Comparison of ENCODE assay signal across 2 cellular contexts in genomic region chr10:69088471-69088769, GRCh38.
TF ChIP-seq lines count a peak whose summit lies in the region.

No MANE protein-coding gene starts in this region.

TF ChIP-seq in liver, 16 proteins besides CTCF, POLR2A, EP300 and RAD21:
- TF ChIP-seq ZBTB33 (IDR thresholded peaks at IDR 0.05) = no peak
- TF ChIP-seq EGR1 (IDR thresholded peaks at IDR 0.05; ENCODE audit: low read depth in 2 of 2) = no peak
- no peak for TF ChIP-seq YY1 (IDR thresholded peaks at IDR 0.05)
- TF ChIP-seq FOXA1 (IDR thresholded peaks at IDR 0.05) = no peak
- TF ChIP-seq REST (IDR thresholded peaks at IDR 0.05) = no peak
- TF ChIP-seq RXRA (IDR thresholded peaks at IDR 0.05) = no peak
- no peak for TF ChIP-seq GABPA (IDR thresholded peaks at IDR 0.05 in 1 of 2, conservative IDR thresholded peaks at IDR 0.05 in 1 of 2)
- TF ChIP-seq MAX (IDR thresholded peaks at IDR 0.05) = no peak
- no peak for TF ChIP-seq SP1 (IDR thresholded peaks at IDR 0.05)
- TF ChIP-seq TAF1 (conservative IDR thresholded peaks at IDR 0.05) = no peak
- TF ChIP-seq FOXA2 (IDR thresholded peaks at IDR 0.05) = no peak
- TF ChIP-seq JUND (IDR thresholded peaks at IDR 0.05) = no peak
- TF ChIP-seq ATF3 (IDR thresholded peaks at IDR 0.05) = no peak
- no peak for TF ChIP-seq HNF4G (IDR thresholded peaks at IDR 0.05)

TF ChIP-seq in HepG2, 621 proteins besides CTCF, POLR2A, EP300 and RAD21:
- TF ChIP-seq NFE2L1 (CRISPR knock-in tag; IDR thresholded peaks at IDR 0.05; ENCODE audit: borderline replicate concordance) (no peak), POGK (CRISPR knock-in tag; conservative IDR thresholded peaks at IDR 0.05) (no peak), ZNF784 (CRISPR knock-in tag; IDR thresholded peaks at IDR 0.05; ENCODE audit: borderline replicate concordance) (no peak), HNF1A (IDR thresholded peaks at IDR 0.05; ENCODE audit: low read depth) (no peak), HNF1A (CRISPR knock-in tag; IDR thresholded peaks at IDR 0.05; ENCODE audit: borderline replicate concordance) (no peak), MAF1 (CRISPR knock-in tag; IDR thresholded peaks at IDR 0.05; ENCODE audit: borderline replicate concordance) (no peak), NFRKB (IDR thresholded peaks at IDR 0.05) (no peak), ZNF546 (CRISPR knock-in tag; conservative IDR thresholded peaks at IDR 0.05) (no peak), ZNF503 (CRISPR knock-in tag; IDR thresholded peaks at IDR 0.05) (no peak), FOXK1 (CRISPR knock-in tag; IDR thresholded peaks at IDR 0.05; ENCODE audit: borderline replicate concordance, low read depth) (no peak), ZBTB49 (CRISPR knock-in tag; IDR thresholded peaks at IDR 0.05; ENCODE audit: borderline replicate concordance) (no peak), MYNN (CRISPR knock-in tag; IDR thresholded peaks at IDR 0.05; ENCODE audit: low read depth) (no peak), HNF1B (CRISPR knock-in tag; IDR thresholded peaks at IDR 0.05) (no peak), ARID4A (CRISPR knock-in tag; IDR thresholded peaks at IDR 0.05; ENCODE audit: borderline replicate concordance) (no peak), GABPB1 (CRISPR knock-in tag; IDR thresholded peaks at IDR 0.05) (no peak), TEAD2 (CRISPR knock-in tag; IDR thresholded peaks at IDR 0.05) (no peak)
TF ChIP-seq in HepG2: peak in this region for 0.
